Comparison of ENCODE assay signal across 31 cellular contexts in the genomic region with DNA sequence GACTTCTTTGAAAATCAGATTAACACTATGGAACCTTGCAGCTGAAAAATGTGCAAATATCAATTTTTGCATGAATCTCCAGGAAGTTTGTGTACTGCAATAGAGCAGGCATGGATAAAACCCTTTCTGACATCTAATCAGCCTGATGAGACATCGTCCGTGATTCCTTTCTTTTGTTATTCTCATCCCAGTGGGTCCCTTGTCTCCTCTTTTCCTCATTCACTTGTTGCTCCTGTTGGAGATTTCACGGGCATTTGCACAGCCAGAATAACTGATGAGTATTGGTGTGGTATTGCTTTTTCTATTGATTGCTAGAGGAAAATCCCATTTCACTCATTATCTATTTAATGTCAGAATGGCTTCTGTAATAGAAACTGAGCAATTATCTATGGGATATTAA. TPM values are rescaled to one million over a fixed set of nuclear protein-coding genes. Genes with fewer than 3 reads are reported as not detected.
"Had no signal": no experiment of that assay in that cellular context is flagged by ENCODE, and none has a peak within 500 bp of the region (broad histone marks: within the 10 kb centered on the region; RNA-seq: fewer than 3 reads in every experiment).

No MANE protein-coding gene starts in this region.

- DNase-seq: colonic mucosa; cortex of kidney; effector CD8-positive, alpha-beta T cell; effector memory CD8-positive, alpha-beta T cell; endodermal cell; erythroblast; esophagus squamous epithelium; foreskin fibroblast; foreskin melanocyte; gastrocnemius medialis; glutamatergic neuron; head of caudate nucleus; heart right ventricle; hippocampal formation; left cardiac atrium; left lung; left ventricle myocardium superior; lower lobe of right lung; mesenchymal stem cell; mucosa of descending colon; naive B cell had no signal

- H3K36me3 Mint-ChIP-seq: mesothelial cell of epicardium, naive B cell had no signal

- H3K4me1 Mint-ChIP-seq: endodermal cell, naive B cell had no signal

- H3K36me3 ChIP-seq: colonic mucosa, esophagus squamous epithelium, gastrocnemius medialis, heart right ventricle, left lung, lower lobe of right lung had no signal

- H3K4me1 ChIP-seq: colonic mucosa, esophagus squamous epithelium, gastrocnemius medialis, heart right ventricle, left lung, lower lobe of right lung had no signal

- H3K27ac Mint-ChIP-seq: dendritic cell treated with granulocyte-macrophage colony-stimulating factor and Interleukin-4, amounts not matched to agents 40 ng/mL and 50 ng/mL, for 4 days; effector memory CD8-positive, alpha-beta T cell; endodermal cell; mesothelial cell of epicardium; naive B cell had no signal

- H3K27ac ChIP-seq: colonic mucosa, epithelial cell of prostate, esophagus squamous epithelium, gastrocnemius medialis, heart right ventricle, left lung, lower lobe of right lung had no signal

- FAIRE-seq: endometrium, keratinocyte had no signal

- H3K4me3 ChIP-seq: colonic mucosa, esophagus squamous epithelium, gastrocnemius medialis, heart right ventricle, left lung, lower lobe of right lung, mucosa of descending colon had no signal

- H3K9me3 ChIP-seq: colonic mucosa, esophagus squamous epithelium, gastrocnemius medialis, heart right ventricle, left lung, lower lobe of right lung, mucosa of descending colon had no signal

- ATAC-seq: effector memory CD8-positive, alpha-beta T cell; esophagus mucosa; gastrocnemius medialis; heart right ventricle; left cardiac atrium; left lung; left ventricle myocardium superior; lower lobe of right lung; mucosa of descending colon had no signal

- H3K9me3 Mint-ChIP-seq: dendritic cell treated with granulocyte-macrophage colony-stimulating factor and Interleukin-4, amounts not matched to agents 40 ng/mL and 50 ng/mL, for 4 days; effector memory CD8-positive, alpha-beta T cell; endodermal cell; mesothelial cell of epicardium; naive B cell had no signal

- H3K4me3 Mint-ChIP-seq: dendritic cell treated with granulocyte-macrophage colony-stimulating factor and Interleukin-4, amounts not matched to agents 40 ng/mL and 50 ng/mL, for 4 days; effector memory CD8-positive, alpha-beta T cell; endodermal cell; mesothelial cell of epicardium; naive B cell had no signal

RNA-seq across cellular contexts. Expression of a gene that starts 39.9 kb away (rescaled TPM):
- total RNA-seq: endodermal cell, esophagus mucosa, esophagus squamous epithelium, gastrocnemius medialis, glomerular endothelial cell, kidney epithelial cell, left lung, lower leg skin, lower lobe of right lung, lung microvascular endothelial cell, mesothelial cell of epicardium had no signal
- polyA plus RNA-seq: keratinocyte had no signal
